Comparison of ENCODE assay signal across 1 cellular context in the genomic region with DNA sequence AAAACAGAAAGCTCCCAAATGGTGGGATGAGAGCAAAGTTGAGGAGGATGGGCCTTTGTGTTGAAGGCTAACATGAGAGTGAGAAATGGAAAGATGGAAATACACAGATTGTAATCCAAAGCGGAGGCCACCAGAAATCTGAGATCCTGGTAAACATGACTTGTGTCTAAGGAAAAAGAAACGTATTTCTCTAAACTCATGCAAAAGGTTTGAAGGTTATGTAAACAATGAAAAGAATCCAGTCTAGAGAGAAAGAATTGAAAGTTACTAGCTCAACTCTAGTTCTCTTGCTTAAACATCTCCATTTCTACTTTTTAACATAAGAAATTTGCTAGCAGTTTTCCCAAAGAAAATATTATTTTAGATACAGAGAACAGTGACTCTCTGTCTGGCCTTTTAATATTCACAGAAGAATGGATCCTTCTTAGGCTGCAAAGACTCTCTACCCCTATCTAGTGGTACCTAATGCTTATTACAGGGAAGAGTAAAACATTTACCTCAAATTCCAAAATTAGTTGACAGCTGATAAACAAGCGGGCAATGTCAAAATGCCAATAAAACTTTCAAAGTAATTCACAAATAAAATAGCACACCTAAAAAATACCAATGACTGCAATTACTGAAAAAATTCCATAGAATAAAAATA.
TF ChIP-seq lines count a peak whose summit lies in the region.

No MANE protein-coding gene starts in this region.

TF ChIP-seq in HepG2, 621 proteins besides CTCF, POLR2A, EP300 and RAD21 (continued from another document and continues in another):
- TF ChIP-seq KAT7 (CRISPR knock-in tag; IDR thresholded peaks at IDR 0.05; ENCODE audit: borderline replicate concordance) (peak; percentile 59; the same call in 1 of the 2 replicates), ZFP90 (CRISPR knock-in tag; IDR thresholded peaks at IDR 0.05; ENCODE audit: borderline replicate concordance) (no peak), TBX3 (IDR thresholded peaks at IDR 0.05; ENCODE audit: borderline replicate concordance) (no peak), MEIS1 (CRISPR knock-in tag; IDR thresholded peaks at IDR 0.05; ENCODE audit: borderline replicate concordance) (no peak), ZNF44 (CRISPR knock-in tag; IDR thresholded peaks at IDR 0.05) (no peak), MNT (IDR thresholded peaks at IDR 0.05) (no peak), NCOA5 (CRISPR knock-in tag; IDR thresholded peaks at IDR 0.05) (no peak), CBFB (CRISPR knock-in tag; IDR thresholded peaks at IDR 0.05) (no peak), FOXO1 (CRISPR knock-in tag; IDR thresholded peaks at IDR 0.05) (peak; percentile 62; the same call in 1 of the 2 replicates), ZSCAN22 (CRISPR knock-in tag; IDR thresholded peaks at IDR 0.05) (no peak), TMF1 (CRISPR knock-in tag; IDR thresholded peaks at IDR 0.05; ENCODE audit: low read depth) (no peak), ZNF879 (CRISPR knock-in tag; IDR thresholded peaks at IDR 0.05) (no peak), ELK4 (CRISPR knock-in tag; IDR thresholded peaks at IDR 0.05; ENCODE audit: borderline replicate concordance) (no peak), ZBTB44 (CRISPR knock-in tag; IDR thresholded peaks at IDR 0.05) (no peak), ZNF672 (CRISPR knock-in tag; IDR thresholded peaks at IDR 0.05) (no peak), ZNF264 (CRISPR knock-in tag; IDR thresholded peaks at IDR 0.05) (no peak), KDM5B (CRISPR knock-in tag; IDR thresholded peaks at IDR 0.05; ENCODE audit: borderline replicate concordance) (no peak), FUBP1 (CRISPR knock-in tag; IDR thresholded peaks at IDR 0.05; ENCODE audit: borderline replicate concordance) (no peak), PBX2 (CRISPR knock-in tag; IDR thresholded peaks at IDR 0.05) (no peak), ZNF660 (CRISPR knock-in tag; IDR thresholded peaks at IDR 0.05; ENCODE audit: borderline replicate concordance, low read depth) (no peak), TCF7 (IDR thresholded peaks at IDR 0.05; ENCODE audit: low read depth) (peak; percentile 25; the same call in 1 of the 2 replicates), PAXIP1 (CRISPR knock-in tag; conservative IDR thresholded peaks at IDR 0.05) (peak; percentile 82)
- TF ChIP-seq, protein P1, sequence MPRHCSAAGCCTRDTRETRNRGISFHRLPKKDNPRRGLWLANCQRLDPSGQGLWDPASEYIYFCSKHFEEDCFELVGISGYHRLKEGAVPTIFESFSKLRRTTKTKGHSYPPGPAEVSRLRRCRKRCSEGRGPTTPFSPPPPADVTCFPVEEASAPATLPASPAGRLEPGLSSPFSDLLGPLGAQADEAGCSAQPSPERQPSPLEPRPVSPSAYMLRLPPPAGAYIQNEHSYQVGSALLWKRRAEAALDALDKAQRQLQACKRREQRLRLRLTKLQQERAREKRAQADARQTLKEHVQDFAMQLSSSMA (CRISPR knock-in tag; IDR thresholded peaks at IDR 0.05), result no peak
- TF ChIP-seq, protein P2, sequence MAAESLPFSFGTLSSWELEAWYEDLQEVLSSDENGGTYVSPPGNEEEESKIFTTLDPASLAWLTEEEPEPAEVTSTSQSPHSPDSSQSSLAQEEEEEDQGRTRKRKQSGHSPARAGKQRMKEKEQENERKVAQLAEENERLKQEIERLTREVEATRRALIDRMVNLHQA (CRISPR knock-in tag; IDR thresholded peaks at IDR 0.05), result no peak
- TF ChIP-seq, protein P3, sequence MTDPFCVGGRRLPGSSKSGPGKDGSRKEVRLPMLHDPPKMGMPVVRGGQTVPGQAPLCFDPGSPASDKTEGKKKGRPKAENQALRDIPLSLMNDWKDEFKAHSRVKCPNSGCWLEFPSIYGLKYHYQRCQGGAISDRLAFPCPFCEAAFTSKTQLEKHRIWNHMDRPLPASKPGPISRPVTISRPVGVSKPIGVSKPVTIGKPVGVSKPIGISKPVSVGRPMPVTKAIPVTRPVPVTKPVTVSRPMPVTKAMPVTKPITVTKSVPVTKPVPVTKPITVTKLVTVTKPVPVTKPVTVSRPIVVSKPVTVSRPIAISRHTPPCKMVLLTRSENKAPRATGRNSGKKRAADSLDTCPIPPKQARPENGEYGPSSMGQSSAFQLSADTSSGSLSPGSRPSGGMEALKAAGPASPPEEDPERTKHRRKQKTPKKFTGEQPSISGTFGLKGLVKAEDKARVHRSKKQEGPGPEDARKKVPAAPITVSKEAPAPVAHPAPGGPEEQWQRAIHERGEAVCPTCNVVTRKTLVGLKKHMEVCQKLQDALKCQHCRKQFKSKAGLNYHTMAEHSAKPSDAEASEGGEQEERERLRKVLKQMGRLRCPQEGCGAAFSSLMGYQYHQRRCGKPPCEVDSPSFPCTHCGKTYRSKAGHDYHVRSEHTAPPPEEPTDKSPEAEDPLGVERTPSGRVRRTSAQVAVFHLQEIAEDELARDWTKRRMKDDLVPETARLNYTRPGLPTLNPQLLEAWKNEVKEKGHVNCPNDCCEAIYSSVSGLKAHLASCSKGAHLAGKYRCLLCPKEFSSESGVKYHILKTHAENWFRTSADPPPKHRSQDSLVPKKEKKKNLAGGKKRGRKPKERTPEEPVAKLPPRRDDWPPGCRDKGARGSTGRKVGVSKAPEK (CRISPR knock-in tag; IDR thresholded peaks at IDR 0.05; ENCODE audit: borderline replicate concordance), result no peak
- TF ChIP-seq, protein P4, sequence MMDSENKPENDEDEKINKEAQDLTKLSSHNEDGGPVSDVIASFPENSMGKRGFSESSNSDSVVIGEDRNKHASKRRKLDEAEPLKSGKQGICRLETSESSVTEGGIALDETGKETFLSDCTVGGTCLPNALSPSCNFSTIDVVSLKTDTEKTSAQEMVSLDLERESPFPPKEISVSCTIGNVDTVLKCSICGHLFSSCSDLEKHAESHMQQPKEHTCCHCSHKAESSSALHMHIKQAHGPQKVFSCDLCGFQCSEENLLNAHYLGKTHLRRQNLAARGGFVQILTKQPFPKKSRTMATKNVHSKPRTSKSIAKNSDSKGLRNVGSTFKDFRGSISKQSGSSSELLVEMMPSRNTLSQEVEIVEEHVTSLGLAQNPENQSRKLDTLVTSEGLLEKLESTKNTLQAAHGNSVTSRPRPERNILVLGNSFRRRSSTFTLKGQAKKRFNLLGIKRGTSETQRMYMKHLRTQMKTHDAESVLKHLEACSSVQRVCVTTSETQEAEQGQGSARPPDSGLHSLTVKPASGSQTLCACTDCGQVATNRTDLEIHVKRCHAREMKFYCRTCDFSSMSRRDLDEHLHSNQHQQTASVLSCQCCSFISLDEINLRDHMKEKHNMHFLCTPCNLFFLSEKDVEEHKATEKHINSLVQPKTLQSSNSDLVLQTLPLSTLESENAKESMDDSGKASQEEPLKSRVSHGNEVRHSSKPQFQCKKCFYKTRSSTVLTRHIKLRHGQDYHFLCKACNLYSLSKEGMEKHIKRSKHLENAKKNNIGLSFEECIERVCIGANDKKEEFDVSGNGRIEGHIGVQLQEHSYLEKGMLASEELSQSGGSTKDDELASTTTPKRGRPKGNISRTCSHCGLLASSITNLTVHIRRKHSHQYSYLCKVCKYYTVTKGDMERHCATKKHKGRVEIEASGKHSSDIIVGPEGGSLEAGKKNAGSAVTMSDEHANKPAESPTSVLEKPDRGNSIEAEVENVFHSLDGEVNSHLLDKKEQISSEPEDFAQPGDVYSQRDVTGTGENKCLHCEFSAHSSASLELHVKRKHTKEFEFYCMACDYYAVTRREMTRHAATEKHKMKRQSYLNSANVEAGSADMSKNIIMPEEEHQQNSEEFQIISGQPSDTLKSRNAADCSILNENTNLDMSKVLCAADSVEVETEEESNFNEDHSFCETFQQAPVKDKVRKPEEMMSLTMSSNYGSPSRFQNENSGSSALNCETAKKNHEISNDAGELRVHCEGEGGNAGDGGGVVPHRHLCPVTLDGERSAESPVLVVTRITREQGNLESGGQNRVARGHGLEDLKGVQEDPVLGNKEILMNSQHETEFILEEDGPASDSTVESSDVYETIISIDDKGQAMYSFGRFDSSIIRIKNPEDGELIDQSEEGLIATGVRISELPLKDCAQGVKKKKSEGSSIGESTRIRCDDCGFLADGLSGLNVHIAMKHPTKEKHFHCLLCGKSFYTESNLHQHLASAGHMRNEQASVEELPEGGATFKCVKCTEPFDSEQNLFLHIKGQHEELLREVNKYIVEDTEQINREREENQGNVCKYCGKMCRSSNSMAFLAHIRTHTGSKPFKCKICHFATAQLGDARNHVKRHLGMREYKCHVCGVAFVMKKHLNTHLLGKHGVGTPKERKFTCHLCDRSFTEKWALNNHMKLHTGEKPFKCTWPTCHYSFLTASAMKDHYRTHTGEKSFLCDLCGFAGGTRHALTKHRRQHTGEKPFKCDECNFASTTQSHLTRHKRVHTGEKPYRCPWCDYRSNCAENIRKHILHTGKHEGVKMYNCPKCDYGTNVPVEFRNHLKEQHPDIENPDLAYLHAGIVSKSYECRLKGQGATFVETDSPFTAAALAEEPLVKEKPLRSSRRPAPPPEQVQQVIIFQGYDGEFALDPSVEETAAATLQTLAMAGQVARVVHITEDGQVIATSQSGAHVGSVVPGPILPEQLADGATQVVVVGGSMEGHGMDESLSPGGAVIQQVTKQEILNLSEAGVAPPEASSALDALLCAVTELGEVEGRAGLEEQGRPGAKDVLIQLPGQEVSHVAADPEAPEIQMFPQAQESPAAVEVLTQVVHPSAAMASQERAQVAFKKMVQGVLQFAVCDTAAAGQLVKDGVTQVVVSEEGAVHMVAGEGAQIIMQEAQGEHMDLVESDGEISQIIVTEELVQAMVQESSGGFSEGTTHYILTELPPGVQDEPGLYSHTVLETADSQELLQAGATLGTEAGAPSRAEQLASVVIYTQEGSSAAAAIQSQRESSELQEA (CRISPR knock-in tag; IDR thresholded peaks at IDR 0.05; ENCODE audit: not compliant biosample characterization), result no peak
